Comparison of ENCODE assay signal across 1 cellular context in genomic region chr21:37198989-37199924, GRCh38.
A peak's percentile ranks its signal among the peaks of the same experiment; 100 is the strongest.
TF ChIP-seq lines count a peak whose summit lies in the region.

No MANE protein-coding gene starts in this region.

TF ChIP-seq in HCT116, 20 proteins besides CTCF, POLR2A, EP300 and RAD21 (continued from another document):
- TF ChIP-seq YY1 (IDR thresholded peaks at IDR 0.05; ENCODE audit: extremely low read depth, insufficient replicate concordance, low read depth, low read length): no peak
- TF ChIP-seq CEBPB (IDR thresholded peaks at IDR 0.05; ENCODE audit: low read depth): no peak
- TF ChIP-seq ELF1 (IDR thresholded peaks at IDR 0.05; ENCODE audit: borderline replicate concordance, low read depth): no peak
- peak; percentile 29; the same call in 1 of the 2 replicates for TF ChIP-seq JUND (IDR thresholded peaks at IDR 0.05)
- no peak for TF ChIP-seq TCF7L2 (IDR thresholded peaks at IDR 0.05; ENCODE audit: borderline replicate concordance, extremely low read depth, insufficient read depth, insufficient read length)
- TF ChIP-seq SIN3A (IDR thresholded peaks at IDR 0.05; ENCODE audit: low read depth): no peak
- TF ChIP-seq SP1 (IDR thresholded peaks at IDR 0.05; ENCODE audit: low read depth): peak; percentile 10
- TF ChIP-seq EGR1 (IDR thresholded peaks at IDR 0.05; ENCODE audit: low read depth): peak; percentile 27; the same call in 1 of the 2 replicates
- TF ChIP-seq SRF (IDR thresholded peaks at IDR 0.05; ENCODE audit: low read depth): no peak
- no peak for TF ChIP-seq CBX3 (IDR thresholded peaks at IDR 0.05; ENCODE audit: low read depth)
- TF ChIP-seq ATF3 (IDR thresholded peaks at IDR 0.05): no peak
- TF ChIP-seq ZNF274 (IDR thresholded peaks at IDR 0.05; ENCODE audit: low read depth, low read length): no peak
- no peak for TF ChIP-seq ZFX (IDR thresholded peaks at IDR 0.05)
- TF ChIP-seq ZBTB33 (IDR thresholded peaks at IDR 0.05; ENCODE audit: extremely low read depth, insufficient replicate concordance, low read length): no peak
- 0 out of 2 replicates have a peak, but pooled peaks have one; percentile 48 for TF ChIP-seq MAX (IDR thresholded peaks at IDR 0.05)
- TF ChIP-seq FOSL1 (IDR thresholded peaks at IDR 0.05; ENCODE audit: low read depth): no peak; the same call in 1 of the 2 replicates
TF ChIP-seq in HCT116: peak in this region for 4.
